ENCODE assay signal across 1 cellular context in genomic region chr14:61515436-61516124, GRCh38.
A peak's percentile ranks its signal among the peaks of the same experiment; 100 is the strongest.
TF ChIP-seq lines count a peak whose summit lies in the region.

No MANE protein-coding gene starts in this region.

TF ChIP-seq in K562, 482 proteins besides CTCF, POLR2A, EP300 and RAD21 (continued from another document):
- 0 out of 2 replicates have a peak, but pooled peaks have one; percentile 14 for TF ChIP-seq BCOR (IDR thresholded peaks at IDR 0.05)
- no peak for TF ChIP-seq ZNF778 (CRISPR knock-in tag; IDR thresholded peaks at IDR 0.05)
- TF ChIP-seq RBM25 (IDR thresholded peaks at IDR 0.05; ENCODE audit: low read depth, low read length, severe bottlenecking), result peak; percentile 53
- no peak for TF ChIP-seq TARDBP (IDR thresholded peaks at IDR 0.05)
- TF ChIP-seq YY1 (IDR thresholded peaks at IDR 0.05; ENCODE audit: borderline replicate concordance in 1 of 3, control insufficient read depth in 1 of 3, extremely low read depth in 1 of 3, insufficient read depth in 3 of 3, insufficient read length in 1 of 3, insufficient replicate concordance in 2 of 3, low read depth in 1 of 3, low read length in 2 of 3), result no peak
- no peak for TF ChIP-seq ZNF280A (IDR thresholded peaks at IDR 0.05; ENCODE audit: low read depth, partially characterized antibody)
- TF ChIP-seq ZNF668 (CRISPR knock-in tag; IDR thresholded peaks at IDR 0.05), result no peak
TF ChIP-seq in K562: peak in this region for 2.
